In the genomic region with DNA sequence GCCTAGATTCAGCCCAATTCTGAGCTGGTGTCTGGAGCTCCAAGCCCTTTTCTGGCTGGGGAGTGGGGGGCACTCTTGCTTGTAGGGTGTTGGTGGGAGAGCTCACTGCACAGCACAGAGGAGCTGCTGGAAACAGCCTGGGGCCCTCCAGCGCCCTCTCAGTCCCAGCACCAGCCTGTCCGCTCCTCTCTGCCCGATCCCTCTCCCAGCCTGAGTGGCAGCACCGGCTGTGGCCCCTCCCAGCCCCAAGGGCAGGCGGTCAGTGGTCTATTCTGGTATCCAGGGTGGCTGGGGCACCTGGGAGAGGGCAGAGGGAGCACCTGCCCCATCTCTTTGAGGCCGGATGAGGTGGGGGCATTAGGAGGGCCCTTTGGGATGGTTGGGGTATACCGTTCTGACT, we compare ENCODE assay signal across 15 cellular contexts. TPM values are rescaled to one million over a fixed set of nuclear protein-coding genes. Genes with fewer than 3 reads are reported as not detected.
DNase-seq lines count a peak whose midpoint lies in the region; ATAC-seq and TF ChIP-seq lines count a peak whose summit lies in the region.
"Had no signal": no experiment of that assay in that cellular context is flagged by ENCODE, and none has a peak within 500 bp of the region (broad histone marks: within the 10 kb centered on the region; RNA-seq: fewer than 3 reads in every experiment).

No MANE protein-coding gene starts in this region.

- no peak overlapping the region for H3K23ac ChIP-seq in mesendoderm (ENCODE audit: low read length)

- H3K18ac ChIP-seq in mesendoderm (ENCODE audit: low read length) = no peak overlapping the region

- H2BK15ac ChIP-seq in mesendoderm (replicated peaks; ENCODE audit: low read depth) = no peak overlapping the region

- H4K5ac ChIP-seq in mesendoderm (ENCODE audit: low read length) = no peak overlapping the region

- ATAC-seq in gastroesophageal sphincter = peak; percentile 45
- ATAC-seq: activated CD8-positive, alpha-beta T cell treated with anti-CD3 and anti-CD28 coated beads, Interleukin-2, amount 10 ng/mL, durations not matched to agents 7 days and 5 days had no signal

- H3K9me3 ChIP-seq in HUES6 (ENCODE audit: control insufficient read depth, insufficient read depth, low read depth, low read length) = no peaks in the 10 kb centered on the region
- H3K9me3 ChIP-seq in gastroesophageal sphincter = no peaks in the 10 kb centered on the region
- H3K9me3 ChIP-seq in skeletal muscle satellite cell (replicated peaks; ENCODE audit: low read length) = no peaks in the 10 kb centered on the region
- H3K9me3 ChIP-seq: ovary had no signal

- H3K4ac ChIP-seq in mesendoderm (ENCODE audit: low read depth, low read length) = peak overlapping the region; percentile 17

- H2BK120ac ChIP-seq in mesendoderm (ENCODE audit: low read depth, low read length) = no peak overlapping the region

- no peak for TF ChIP-seq EP300 in gastroesophageal sphincter (IDR thresholded peaks at IDR 0.05)

- TF ChIP-seq POLR2A in gastroesophageal sphincter (IDR thresholded peaks at IDR 0.05) = peak; percentile 10 to 12

- TF ChIP-seq CTCF in gastroesophageal sphincter (IDR thresholded peaks at IDR 0.05) (no peak), foreskin fibroblast (IDR thresholded peaks at IDR 0.05; ENCODE audit: low read depth, low read length) (no peak)

- WGBS in gastroesophageal sphincter (ENCODE audit: low coverage in 1 of 2), 2 donors = no CpG with 5 or more reads among the region's 7 CpGs
- WGBS in mesendoderm (ENCODE audit: extremely low coverage, insufficient coverage, low lambda C conversion rate) = no CpG with 5 or more reads among the region's 7 CpGs

- H3K27ac ChIP-seq in HUES6 (ENCODE audit: low read depth, low read length) (no peak overlapping the region), gastroesophageal sphincter (peak overlapping the region; percentile 91 to 95 (median 92)), mesendoderm (ENCODE audit: low read depth, low read length) (no peak overlapping the region), substantia nigra (ENCODE audit: low read depth, low read length, poor library complexity, severe bottlenecking) (no peak overlapping the region)

- no peak for DNase-seq in mesendoderm
- DNase-seq in NCI-H146 treated with DMSO at 0.1 percent for 48 hours (lab: John Stamatoyannopoulos, UW; ENCODE audit: unreplicated experiment) = no peak
- no peak for DNase-seq in DMS53 treated with DMSO at 0.1 percent for 48 hours (lab: John Stamatoyannopoulos, UW; ENCODE audit: unreplicated experiment)
- no peak for DNase-seq in foreskin fibroblast
- no peak for DNase-seq in substantia nigra (lab: John Stamatoyannopoulos, UW)
- DNase-seq: activated CD8-positive, alpha-beta T cell treated with anti-CD3 and anti-CD28 coated beads, Interleukin-2, amount 10 ng/mL, durations not matched to agents 7 days and 5 days; CD4-positive, alpha-beta memory T cell; KG1; NCI-H1436; OCI-M1; stimulated activated CD4-positive, alpha-beta T cell treated with anti-CD3 and anti-CD28 coated beads, Interleukin-15, amount 100 ng/mL, for 24 hours had no signal

- H3K36me3 ChIP-seq in HUES6 (ENCODE audit: control insufficient read depth, insufficient read depth, low read length) (no peaks in the 10 kb centered on the region), gastroesophageal sphincter (no peaks in the 10 kb centered on the region), mesendoderm (ENCODE audit: control insufficient read depth, insufficient read depth, low read length) (no peaks in the 10 kb centered on the region), skeletal muscle satellite cell (ENCODE audit: insufficient read depth, low read length) (no peaks in the 10 kb centered on the region)
- H3K36me3 ChIP-seq: ovary had no signal

- H3K79me2 ChIP-seq in mesendoderm (ENCODE audit: control insufficient read depth, insufficient read depth, low read length) = no peaks in the 10 kb centered on the region

- H3K4me3 ChIP-seq in HUES6 (ENCODE audit: low read depth, low read length) (no peak overlapping the region), gastroesophageal sphincter (peak overlapping the region in 1 of 2 donors; percentile 2), mesendoderm (ENCODE audit: low read length) (no peak overlapping the region), skeletal muscle satellite cell (ENCODE audit: low read length) (no peak overlapping the region), foreskin fibroblast (ENCODE audit: low read depth in 1 of 2, low read length in 2 of 2) (no peak overlapping the region)
- H3K4me3 ChIP-seq: ovary had no signal

- H3K4me2 ChIP-seq in mesendoderm (ENCODE audit: low read length) = no peak overlapping the region
- H3K4me2 ChIP-seq in skeletal muscle satellite cell (ENCODE audit: low read length) = peak overlapping the region; percentile 38

- H3K9ac ChIP-seq in HUES6 (ENCODE audit: low read length) (peak overlapping the region; percentile 42), mesendoderm (ENCODE audit: low read length) (no peak overlapping the region), skeletal muscle satellite cell (ENCODE audit: low read depth, low read length) (peak overlapping the region; percentile 67)

- H4K8ac ChIP-seq in mesendoderm (ENCODE audit: low read depth, low read length) = no peak overlapping the region

- no peak overlapping the region for H2AK5ac ChIP-seq in mesendoderm (ENCODE audit: low read length)

- no peak overlapping the region for H3K56ac ChIP-seq in mesendoderm (ENCODE audit: low read length)

- H3K27me3 ChIP-seq in HUES6 (ENCODE audit: control insufficient read depth, insufficient read depth, low read length) (no peaks in the 10 kb centered on the region), gastroesophageal sphincter (no peaks in the 10 kb centered on the region), mesendoderm (ENCODE audit: insufficient read depth, low read length, poor library complexity) (no peaks in the 10 kb centered on the region), skeletal muscle satellite cell (ENCODE audit: control insufficient read depth, insufficient read depth, low read length) (no peaks in the 10 kb centered on the region)
- H3K27me3 ChIP-seq: ovary had no signal

- H3K4me1 ChIP-seq in HUES6 (ENCODE audit: control insufficient read depth, insufficient read depth, low read length) (peaks cover 33% of the 10 kb centered on the region), gastroesophageal sphincter (peaks cover 5 to 79% (median 13%) of the 10 kb centered on the region in 3 donors), mesendoderm (ENCODE audit: control insufficient read depth, low read depth, low read length) (no peaks in the 10 kb centered on the region), skeletal muscle satellite cell (ENCODE audit: control insufficient read depth, insufficient read depth, low read length) (peaks cover 39% of the 10 kb centered on the region)

- no peak overlapping the region for H2BK5ac ChIP-seq in mesendoderm (ENCODE audit: low read length)

- H3K79me1 ChIP-seq in mesendoderm (ENCODE audit: low read length) = no peaks in the 10 kb centered on the region

RNA-seq across cellular contexts. Expression of gene DES, which starts 13.2 kb away (rescaled TPM):
- total RNA-seq in gastroesophageal sphincter = over 10,000 TPM; 10,852 to 31,720 (median 15,007) TPM
- polyA plus RNA-seq in mesendoderm (2013, experiment 1 of 2) = 3.5 TPM
- polyA plus RNA-seq in mesendoderm (2013, experiment 2 of 2) = 3.2 TPM
- total RNA-seq in skeletal muscle satellite cell (2012; rRNA removed) = 73.8 and 446 TPM in 2 replicates
- total RNA-seq: activated CD8-positive, alpha-beta T cell treated with anti-CD3 and anti-CD28 coated beads, Interleukin-2, amount 10 ng/mL, durations not matched to agents 7 days and 5 days; CD4-positive, alpha-beta memory T cell had no signal
- polyA plus RNA-seq: CD4-positive, alpha-beta memory T cell had no signal

RNA-seq across cellular contexts. Expression of gene DNPEP, which starts 17.2 kb away (rescaled TPM):
- 10 to 100 TPM; 37.8 to 76.9 (median 59.2) TPM for total RNA-seq in gastroesophageal sphincter
- 49.5 TPM for polyA plus RNA-seq in mesendoderm (2013, experiment 1 of 2)
- 50.4 TPM for polyA plus RNA-seq in mesendoderm (2013, experiment 2 of 2)
- 69.5 and 79.3 TPM in 2 replicates for total RNA-seq in skeletal muscle satellite cell (2012; rRNA removed)

RNA-seq across cellular contexts. Expression of gene SPEG, which starts 29.7 kb away (rescaled TPM):
- total RNA-seq in gastroesophageal sphincter = 100 to 1,000 TPM in 3 of 4 donors, 10 to 100 TPM in 1; 90.2 to 307 (median 214) TPM
- polyA plus RNA-seq in mesendoderm (2013, experiment 1 of 2) = 6.7 TPM
- 6.4 TPM for polyA plus RNA-seq in mesendoderm (2013, experiment 2 of 2)
- total RNA-seq in skeletal muscle satellite cell (2012; rRNA removed) = 9.6 and 11.4 TPM in 2 replicates

Comparison
In these comparisons a context has a peak if more than half of its experiments do, and no peak if none do; other contexts are left out.
1. H3K27ac ChIP-seq: peak in gastroesophageal sphincter (4 of 4); none in HUES6 (single experiment), mesendoderm (single experiment) and substantia nigra (single experiment).